In genomic region chr2:88721268-88721667, GRCh38 we compare ENCODE assay signal across 21 cellular contexts.
"Had no signal": no experiment of that assay in that cellular context is flagged by ENCODE, and none has a peak within 500 bp of the region (broad histone marks: within the 10 kb centered on the region; RNA-seq: fewer than 3 reads in every experiment).

No MANE protein-coding gene starts in this region.

- FAIRE-seq: HepG2 had no signal

- H3K27ac ChIP-seq: RWPE1 had no signal

- H3K36me3 ChIP-seq: MG63 had no signal

- DNase-seq: IMR-90, Karpas-422, KG1, MG63, NCI-H1092 treated with DMSO at 0.1 percent for 48 hours, NCI-H1417, NCI-H1436 treated with DMSO at 0.1 percent for 48 hours, NCI-H1694, NCI-H187 treated with DMSO at 0.1 percent for 48 hours, NCI-H2029 treated with DMSO at 0.1 percent for 48 hours, NCI-H2171 treated with DMSO at 0.1 percent for 48 hours, NCI-H2227 treated with DMSO at 0.1 percent for 48 hours, NCI-H524, NCI-H526 treated with DMSO at 0.1 percent for 48 hours, NCI-H748 treated with DMSO at 0.1 percent for 48 hours, SHP77, SK-N-SH, SW 1271, T-cell had no signal

- H3K9me3 ChIP-seq: MG63, SK-N-SH had no signal

- H3K4me3 ChIP-seq: MG63 had no signal

- ATAC-seq: HepG2, T-cell had no signal

- H3K27me3 Mint-ChIP-seq: T-cell had no signal

- H3K27ac Mint-ChIP-seq: T-cell had no signal

- H3K9ac ChIP-seq: SK-N-SH had no signal

- H3K4me3 Mint-ChIP-seq: T-cell had no signal
